In the genomic region with DNA sequence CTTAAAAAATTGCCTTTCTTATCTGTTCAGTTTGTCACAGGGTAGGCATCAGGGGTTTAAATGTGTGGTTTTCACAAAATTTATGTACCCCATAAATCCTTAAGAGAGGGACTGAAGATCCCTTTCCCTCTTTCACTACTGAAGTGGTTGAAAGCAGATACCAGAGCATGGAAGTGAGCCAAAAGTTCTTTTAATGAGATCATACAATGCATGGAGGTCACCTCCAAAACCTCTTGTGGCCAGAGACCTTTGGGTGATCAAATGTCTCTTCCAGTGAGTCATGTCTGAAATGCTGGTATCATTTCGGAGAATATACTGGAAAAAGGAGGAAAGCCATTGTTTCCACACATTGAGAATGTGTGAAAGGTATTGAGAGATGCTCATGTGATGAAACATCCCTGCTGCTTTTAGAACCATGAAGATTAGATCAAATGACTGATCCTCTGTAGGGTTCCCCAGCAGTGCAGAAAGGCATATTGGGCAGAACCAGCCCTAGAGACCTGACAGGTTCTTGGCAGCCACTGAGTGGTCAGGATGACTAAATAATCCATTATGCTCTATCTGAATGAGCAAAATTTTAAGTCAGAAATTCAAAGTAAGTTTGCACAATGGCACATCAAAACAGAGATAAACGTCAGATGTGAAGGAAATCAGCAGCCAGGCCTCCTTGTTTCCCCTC, we compare ENCODE assay signal across 11 cellular contexts.
DNase-seq lines count a peak whose midpoint lies in the region; ATAC-seq, FAIRE-seq and TF ChIP-seq lines count a peak whose summit lies in the region.
"Had no signal": no experiment of that assay in that cellular context is flagged by ENCODE, and none has a peak within 500 bp of the region (broad histone marks: within the 10 kb centered on the region; RNA-seq: fewer than 3 reads in every experiment).

No MANE protein-coding gene starts in this region.

- H4K20me1 ChIP-seq in K562 (replicated peaks; ENCODE audit: control insufficient read depth, insufficient read depth, low read length), result no peaks in the 10 kb centered on the region
- H4K20me1 ChIP-seq: BLaER1 treated with 17β-estradiol and CSF1 and Interleukin-3, amounts not matched to agents 10 nM and 100 nM had no signal

- no TSS peak for BruUV-seq in K562 (replicated peaks; lab: Mats Ljungman, UMichigan)

- peak; percentile 11 to 25; a peak in 3 of 4 replicates for TF ChIP-seq RAD21 in K562 (CRISPR knock-in tag; conservative IDR thresholded peaks at IDR 0.05 in 1 of 2, IDR thresholded peaks at IDR 0.05 in 1 of 2)

- FAIRE-seq in K562 (lab: Jason Lieb, UNC), result peak; percentile 97
- FAIRE-seq: endometrium had no signal

- H3K79me2 ChIP-seq in K562 (ENCODE audit: control insufficient read depth, insufficient read depth, low read length), result no peaks in the 10 kb centered on the region

- H3K36me3 ChIP-seq in K562 (ENCODE audit: control insufficient read depth, insufficient read depth, low read length), result peaks cover 12% of the 10 kb centered on the region; the same call in 2 of the 3 replicates
- H3K36me3 ChIP-seq: BLaER1 treated with 17β-estradiol and CSF1 and Interleukin-3, amounts not matched to agents 10 nM and 100 nM had no signal

- H3K9ac ChIP-seq in K562 (ENCODE audit: insufficient read depth in 1 of 2, low read depth in 2 of 2, low read length in 2 of 2), result no peak overlapping the region
- H3K9ac ChIP-seq: BLaER1 treated with 17β-estradiol and CSF1 and Interleukin-3, amounts not matched to agents 10 nM and 100 nM had no signal

- peak overlapping the region; percentile 15; the same call in 1 of the 2 replicates for H3K4me2 ChIP-seq in K562 (ENCODE audit: insufficient read depth, low read length)
- H3K4me2 ChIP-seq: BLaER1 treated with 17β-estradiol and CSF1 and Interleukin-3, amounts not matched to agents 10 nM and 100 nM had no signal

- CTCF ChIA-PET in K562 (lab: Yijun Ruan, JAX; ENCODE audit: low intra/inter-chr PET ratio), result no interaction called here

- POLR2A ChIA-PET in K562 (lab: Yijun Ruan, JAX), result interaction anchor here (1.7 kb wide), 1 partner anchor 618 kb away, joined by 3 read pairs; no protein-coding TSS in a partner anchor

- ATAC-seq in K562 (peak; percentile 94), HG03139 (IDR thresholded peaks at IDR 0.05; ENCODE audit: unreplicated experiment) (no peak)

- no peak for TF ChIP-seq CTCF in K562 (IDR thresholded peaks at IDR 0.05 in 2 of 3, conservative IDR thresholded peaks at IDR 0.05 in 1 of 3; ENCODE audit: insufficient read depth in 2 of 3, low read depth in 1 of 3, low read length in 3 of 3)

- peaks cover 8 to 27% of the 10 kb centered on the region in 2 experiments; a peak in 4 of 5 replicates for H3K4me1 ChIP-seq in K562 (replicated peaks in 1 of 2; ENCODE audit: control insufficient read depth in 2 of 2, insufficient read depth in 2 of 2, low read length in 2 of 2)
- H3K4me1 ChIP-seq: BLaER1 treated with 17β-estradiol and CSF1 and Interleukin-3, amounts not matched to agents 10 nM and 100 nM had no signal

- no peak overlapping the region for H3K4me3 ChIP-seq in K562
- H3K4me3 ChIP-seq: BLaER1 treated with 17β-estradiol and CSF1 and Interleukin-3, amounts not matched to agents 10 nM and 100 nM had no signal

- in situ Hi-C loops in K562 (cut with MboI), result loop anchor here (5.0 to 10.0 kb wide), 2 partner anchors 252 to 375 kb away; no protein-coding TSS in a partner anchor

- no peak for TF ChIP-seq POLR2A in K562 (conservative IDR thresholded peaks at IDR 0.05)

- DNase-seq in activated CD4-positive, alpha-beta T cell treated with anti-CD3 and anti-CD28 coated beads for 48 hours, result peak; percentile 39
- no peak for DNase-seq in activated CD4-positive, alpha-beta T cell treated with anti-CD3 and anti-CD28 coated beads, Interleukin-2, amount 50 U/mL, for 4 hours
- peak; percentile 85 for DNase-seq in NCI-H2029 treated with DMSO at 0.1 percent for 48 hours (lab: John Stamatoyannopoulos, UW)
- DNase-seq in K562 (ENCODE audit: extremely low read depth in 1 of 4, low spot score in 3 of 4), result peak; percentile 54 to 92 (median 70)
- peak; percentile 84 for DNase-seq in pulmonary artery endothelial cell (ENCODE audit: low read depth, low spot score)
- DNase-seq in NCI-H2081 (lab: John Stamatoyannopoulos, UW), result no peak
- no peak for DNase-seq in hippocampal formation (lab: John Stamatoyannopoulos, UW)
- DNase-seq: NCI-H526 treated with DMSO at 0.1 percent for 48 hours had no signal

- 0% methylated on average over 2 of the region's 2 CpGs for WGBS in K562 (ENCODE audit: insufficient coverage, low coverage, missing lambda C conversion rate)

- no peak overlapping the region for H2AFZ ChIP-seq in K562 (ENCODE audit: low read depth, low read length)

- peak; percentile 94 for TF ChIP-seq EP300 in K562 (IDR thresholded peaks at IDR 0.05; ENCODE audit: low read length)

- peak overlapping the region; percentile 72 for H3K27ac ChIP-seq in K562 (ENCODE audit: extremely low read depth, low read depth, low read length)
- H3K27ac ChIP-seq: BLaER1 treated with 17β-estradiol and CSF1 and Interleukin-3, amounts not matched to agents 10 nM and 100 nM had no signal

- H3K27me3 ChIP-seq in K562 (ENCODE audit: control insufficient read depth in 2 of 2, insufficient read depth in 2 of 2, low read length in 2 of 2), result no peaks in the 10 kb centered on the region
- H3K27me3 ChIP-seq: BLaER1 treated with 17β-estradiol and CSF1 and Interleukin-3, amounts not matched to agents 10 nM and 100 nM had no signal

- no peaks in the 10 kb centered on the region; the same call in 1 of the 2 replicates for H3K9me3 ChIP-seq in K562 (replicated peaks; ENCODE audit: control insufficient read depth, insufficient read depth, low read depth, low read length)
- H3K9me3 ChIP-seq: BLaER1 treated with 17β-estradiol and CSF1 and Interleukin-3, amounts not matched to agents 10 nM and 100 nM had no signal

- H3K9me1 ChIP-seq in K562 (ENCODE audit: control insufficient read depth, insufficient read depth, low read length), result no peaks in the 10 kb centered on the region

- intact Hi-C loops in K562 (cut with micrococcal nuclease), result loop anchor here (5.0 kb wide), 1 partner anchor 135 kb away; no protein-coding TSS in a partner anchor

TF ChIP-seq in K562, 482 proteins besides CTCF, POLR2A, EP300 and RAD21 (continues in another document):
- no peak for TF ChIP-seq HDAC6 (IDR thresholded peaks at IDR 0.05; ENCODE audit: low read depth, low read length)
- no peak for TF ChIP-seq MCM5 (IDR thresholded peaks at IDR 0.05; ENCODE audit: low read depth)
- TF ChIP-seq, protein P1, sequence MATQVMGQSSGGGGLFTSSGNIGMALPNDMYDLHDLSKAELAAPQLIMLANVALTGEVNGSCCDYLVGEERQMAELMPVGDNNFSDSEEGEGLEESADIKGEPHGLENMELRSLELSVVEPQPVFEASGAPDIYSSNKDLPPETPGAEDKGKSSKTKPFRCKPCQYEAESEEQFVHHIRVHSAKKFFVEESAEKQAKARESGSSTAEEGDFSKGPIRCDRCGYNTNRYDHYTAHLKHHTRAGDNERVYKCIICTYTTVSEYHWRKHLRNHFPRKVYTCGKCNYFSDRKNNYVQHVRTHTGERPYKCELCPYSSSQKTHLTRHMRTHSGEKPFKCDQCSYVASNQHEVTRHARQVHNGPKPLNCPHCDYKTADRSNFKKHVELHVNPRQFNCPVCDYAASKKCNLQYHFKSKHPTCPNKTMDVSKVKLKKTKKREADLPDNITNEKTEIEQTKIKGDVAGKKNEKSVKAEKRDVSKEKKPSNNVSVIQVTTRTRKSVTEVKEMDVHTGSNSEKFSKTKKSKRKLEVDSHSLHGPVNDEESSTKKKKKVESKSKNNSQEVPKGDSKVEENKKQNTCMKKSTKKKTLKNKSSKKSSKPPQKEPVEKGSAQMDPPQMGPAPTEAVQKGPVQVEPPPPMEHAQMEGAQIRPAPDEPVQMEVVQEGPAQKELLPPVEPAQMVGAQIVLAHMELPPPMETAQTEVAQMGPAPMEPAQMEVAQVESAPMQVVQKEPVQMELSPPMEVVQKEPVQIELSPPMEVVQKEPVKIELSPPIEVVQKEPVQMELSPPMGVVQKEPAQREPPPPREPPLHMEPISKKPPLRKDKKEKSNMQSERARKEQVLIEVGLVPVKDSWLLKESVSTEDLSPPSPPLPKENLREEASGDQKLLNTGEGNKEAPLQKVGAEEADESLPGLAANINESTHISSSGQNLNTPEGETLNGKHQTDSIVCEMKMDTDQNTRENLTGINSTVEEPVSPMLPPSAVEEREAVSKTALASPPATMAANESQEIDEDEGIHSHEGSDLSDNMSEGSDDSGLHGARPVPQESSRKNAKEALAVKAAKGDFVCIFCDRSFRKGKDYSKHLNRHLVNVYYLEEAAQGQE (CRISPR knock-in tag; IDR thresholded peaks at IDR 0.05; ENCODE audit: low read depth), result no peak
- 0 out of 2 replicates have a peak, but pooled peaks have one; percentile 34 for TF ChIP-seq BACH1 (tag; IDR thresholded peaks at IDR 0.05)
- no peak for TF ChIP-seq BRD4 (IDR thresholded peaks at IDR 0.05)
- 0 out of 2 replicates have a peak, but pooled peaks have one; percentile 69 for TF ChIP-seq HEY1 (CRISPR knock-in tag; IDR thresholded peaks at IDR 0.05; ENCODE audit: borderline replicate concordance)
- no peak for TF ChIP-seq RFX5 (IDR thresholded peaks at IDR 0.05; ENCODE audit: low read depth, low read length)
- TF ChIP-seq, protein P2, sequence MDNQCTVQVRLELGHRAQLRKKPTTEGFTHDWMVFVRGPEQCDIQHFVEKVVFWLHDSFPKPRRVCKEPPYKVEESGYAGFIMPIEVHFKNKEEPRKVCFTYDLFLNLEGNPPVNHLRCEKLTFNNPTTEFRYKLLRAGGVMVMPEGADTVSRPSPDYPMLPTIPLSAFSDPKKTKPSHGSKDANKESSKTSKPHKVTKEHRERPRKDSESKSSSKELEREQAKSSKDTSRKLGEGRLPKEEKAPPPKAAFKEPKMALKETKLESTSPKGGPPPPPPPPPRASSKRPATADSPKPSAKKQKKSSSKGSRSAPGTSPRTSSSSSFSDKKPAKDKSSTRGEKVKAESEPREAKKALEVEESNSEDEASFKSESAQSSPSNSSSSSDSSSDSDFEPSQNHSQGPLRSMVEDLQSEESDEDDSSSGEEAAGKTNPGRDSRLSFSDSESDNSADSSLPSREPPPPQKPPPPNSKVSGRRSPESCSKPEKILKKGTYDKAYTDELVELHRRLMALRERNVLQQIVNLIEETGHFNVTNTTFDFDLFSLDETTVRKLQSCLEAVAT (IDR thresholded peaks at IDR 0.05), result peak in 1 of 2 experiments; percentile 61; a peak in 2 of 4 replicates
- no peak for TF ChIP-seq HOXB6 (CRISPR knock-in tag; IDR thresholded peaks at IDR 0.05; ENCODE audit: borderline replicate concordance)

Comparison
In these comparisons a context has a peak if more than half of its experiments do, and no peak if none do; other contexts are left out.
1. DNase-seq: peak in activated CD4-positive, alpha-beta T cell treated with anti-CD3 and anti-CD28 coated beads for 48 hours (single experiment), NCI-H2029 treated with DMSO at 0.1 percent for 48 hours (single experiment), K562 (4 of 4) and pulmonary artery endothelial cell (single experiment); none in activated CD4-positive, alpha-beta T cell treated with anti-CD3 and anti-CD28 coated beads, Interleukin-2, amount 50 U/mL, for 4 hours (0 of 2), NCI-H2081 (0 of 2) and hippocampal formation (0 of 2).